ENCODE assay signal across 19 cellular contexts in the genomic region with DNA sequence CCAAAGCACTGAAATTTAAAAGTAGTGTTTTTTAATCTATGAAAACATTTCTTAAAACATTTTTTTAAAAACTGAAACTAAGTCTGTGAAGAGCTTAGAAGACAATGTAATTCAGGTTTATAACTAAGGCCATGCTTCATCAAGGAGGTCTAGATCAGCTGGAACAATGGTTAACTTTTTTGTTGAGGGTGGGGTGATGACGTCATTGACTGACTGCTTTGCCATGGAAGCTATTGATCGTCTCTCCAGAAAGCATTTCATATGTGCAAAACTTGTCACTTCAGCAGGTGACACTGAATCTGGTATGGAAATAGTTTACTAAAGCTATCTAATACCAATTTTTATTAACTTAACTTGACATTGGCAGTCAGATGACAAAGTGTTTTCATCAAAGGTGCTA. TPM values are rescaled to one million over a fixed set of nuclear protein-coding genes. Genes with fewer than 3 reads are reported as not detected.
DNase-seq lines count a peak whose midpoint lies in the region; ATAC-seq, FAIRE-seq and TF ChIP-seq lines count a peak whose summit lies in the region.
"Had no signal": no experiment of that assay in that cellular context is flagged by ENCODE, and none has a peak within 500 bp of the region (broad histone marks: within the 10 kb centered on the region; RNA-seq: fewer than 3 reads in every experiment).

No MANE protein-coding gene starts in this region.

- H3K4me1 Mint-ChIP-seq in MCF 10A (ENCODE audit: insufficient read depth, unreplicated experiment) (peaks cover 13% of the 10 kb centered on the region), memory B cell (peaks cover 14% of the 10 kb centered on the region)

- TF ChIP-seq CTCF in MCF 10A (IDR thresholded peaks at IDR 0.05; ENCODE audit: unreplicated experiment) (no peak), mammary epithelial cell (conservative IDR thresholded peaks at IDR 0.05 in 1 of 2, IDR thresholded peaks at IDR 0.05 in 1 of 2; ENCODE audit: extremely low read depth in 1 of 2, insufficient read depth in 1 of 2, low read depth in 1 of 2, low read length in 2 of 2) (no peak), GM12878 (IDR thresholded peaks at IDR 0.05 in 2 of 3, conservative IDR thresholded peaks at IDR 0.05 in 1 of 3; ENCODE audit: control insufficient read depth in 2 of 3, extremely low read depth in 1 of 3, insufficient read depth in 1 of 3, low read depth in 3 of 3, low read length in 3 of 3) (no peak), upper lobe of right lung (IDR thresholded peaks at IDR 0.05) (no peak), ovary (IDR thresholded peaks at IDR 0.05) (no peak)

- H3K4me3 ChIP-seq in mammary epithelial cell (replicated peaks in 1 of 3; ENCODE audit: insufficient read depth in 1 of 3, low read depth in 2 of 3, low read length in 3 of 3) (no peak overlapping the region), GM12878 (no peak overlapping the region), upper lobe of right lung (no peak overlapping the region), ovary (no peak overlapping the region)
- H3K4me3 ChIP-seq: PC-9, SJCRH30 had no signal

- intact Hi-C loops in MCF 10A (cut with micrococcal nuclease) = no loop called here
- intact Hi-C loops in mammary epithelial cell (cut with micrococcal nuclease) = no loop called here
- intact Hi-C loops in GM12878 (cut with micrococcal nuclease; ENCODE audit: unreplicated experiment) = no loop called here
- intact Hi-C loops in upper lobe of right lung (cut with DNase I) = no loop called here
- intact Hi-C loops in ovary (cut with DNase I) = no loop called here

- dilution Hi-C loops in mammary epithelial cell (cut with HindIII; ENCODE audit: low sequenced_read_pairs) = no loop called here

- H3K27ac ChIP-seq in mammary epithelial cell (ENCODE audit: insufficient read depth, low read depth, low read length) (no peak overlapping the region), GM12878 (ENCODE audit: control insufficient read depth, insufficient read depth) (no peak overlapping the region), temporal lobe (ENCODE audit: low read depth, low read length) (peak overlapping the region; percentile 59), upper lobe of right lung (no peak overlapping the region), ovary (no peak overlapping the region)
- H3K27ac ChIP-seq: PC-9, SJCRH30 had no signal

- in situ Hi-C loops in mammary epithelial cell (cut with MboI; ENCODE audit: low sequenced_read_pairs in 2 of 2) (no loop called here), GM12878 (cut with MboI) (no loop called here)

- H3K36me3 ChIP-seq in mammary epithelial cell (ENCODE audit: insufficient read depth, low read length) = no peaks in the 10 kb centered on the region
- no peaks in the 10 kb centered on the region for H3K36me3 ChIP-seq in GM12878 (ENCODE audit: control insufficient read depth in 2 of 2, insufficient read depth in 2 of 2, low read length in 1 of 2)
- no peaks in the 10 kb centered on the region for H3K36me3 ChIP-seq in upper lobe of right lung
- no peaks in the 10 kb centered on the region for H3K36me3 ChIP-seq in ovary

- no peak for FAIRE-seq in GM12878 (lab: Jason Lieb, UNC)

- 96% methylated on average over 2 of the region's 2 CpGs for WGBS in mammary epithelial cell (ENCODE audit: low coverage, missing lambda C conversion rate)
- WGBS in GM12878 (ENCODE audit: insufficient coverage, insufficient replicate concordance, low lambda C conversion rate, missing lambda C conversion rate) = 27% methylated on average over 2 of the region's 2 CpGs
- WGBS in ovary, 3 donors = 68 to 71% (median 68%) methylated on average over 2 of the region's 2 CpGs

- TF ChIP-seq POLR2A in GM12878 (IDR thresholded peaks at IDR 0.05; ENCODE audit: low read depth, low read length) = no peak
- no peak for TF ChIP-seq POLR2A in ovary (IDR thresholded peaks at IDR 0.05)

- H3K36me3 Mint-ChIP-seq in MCF 10A (ENCODE audit: insufficient read depth, unreplicated experiment) = no peaks in the 10 kb centered on the region
- no peaks in the 10 kb centered on the region for H3K36me3 Mint-ChIP-seq in memory B cell

- CTCF ChIA-PET in MCF 10A (lab: Yijun Ruan, JAX) (interaction anchor here (0.8 to 1.4 kb wide), 2 partner anchors 13 to 521 kb away, joined by 3 to 4 read pairs; no protein-coding TSS in a partner anchor), mammary epithelial cell (lab: Charles Lee; ENCODE audit: low non-redundant PET) (no interaction called here), GM12878 (lab: Yijun Ruan, JAX) (no interaction called here)

- SMC1A ChIA-PET in GM12878 (lab: Charles Lee; ENCODE audit: uncharacterized antibody, unreplicated experiment) = no interaction called here

- peaks cover 6% of the 10 kb centered on the region for H3K9me3 Mint-ChIP-seq in MCF 10A (ENCODE audit: unreplicated experiment)
- H3K9me3 Mint-ChIP-seq in memory B cell = peaks cover 2% of the 10 kb centered on the region

- no peak for TF ChIP-seq RAD21 in GM12878 (IDR thresholded peaks at IDR 0.05; ENCODE audit: insufficient read depth, low read depth, low read length)

- DNase-seq in MCF 10A (ENCODE audit: unreplicated experiment) (no peak), mammary epithelial cell (no peak), GM12878 (ENCODE audit: low read depth, low spot score) (no peak), memory B cell (ENCODE audit: low spot score in 2 of 2) (no peak), upper lobe of right lung (no peak), ovary (no peak), NCI-H146 treated with DMSO at 0.1 percent for 48 hours (lab: John Stamatoyannopoulos, UW; ENCODE audit: unreplicated experiment) (no peak)
- DNase-seq: GOT3, Kasumi-1, MV-4-11, NCI-H1105, NCI-H1436 treated with DMSO at 0.1 percent for 48 hours, NCI-H1930, NCI-H446 treated with DMSO at 0.1 percent for 48 hours, NCI-H526 treated with DMSO at 0.1 percent for 48 hours, PC-9, SJCRH30 had no signal

- H3K4me3 Mint-ChIP-seq in MCF 10A (ENCODE audit: unreplicated experiment) = no peak overlapping the region
- H3K4me3 Mint-ChIP-seq in memory B cell = no peak overlapping the region

- no peaks in the 10 kb centered on the region for H3K27me3 Mint-ChIP-seq in MCF 10A (ENCODE audit: insufficient read depth, unreplicated experiment)
- no peaks in the 10 kb centered on the region for H3K27me3 Mint-ChIP-seq in memory B cell

- TF ChIP-seq EP300 in GM12878 (IDR thresholded peaks at IDR 0.05; ENCODE audit: borderline replicate concordance in 1 of 2, control insufficient read depth in 1 of 2, low read depth in 2 of 2, low read length in 2 of 2) (no peak), ovary (IDR thresholded peaks at IDR 0.05) (no peak)

- peak overlapping the region; percentile 27 for H3K27ac Mint-ChIP-seq in MCF 10A (ENCODE audit: low read depth, unreplicated experiment)
- H3K27ac Mint-ChIP-seq in memory B cell = peak overlapping the region; percentile 32

- ATAC-seq in GM12878 (no peak), memory B cell (ENCODE audit: low read depth) (no peak), upper lobe of right lung (no peak)
- ATAC-seq: Right ventricle myocardium inferior had no signal

- RAD21 ChIA-PET in GM12878 (lab: Charles Lee; ENCODE audit: unreplicated experiment) = no interaction called here

- no peak overlapping the region for H3K9ac ChIP-seq in mammary epithelial cell (ENCODE audit: insufficient read depth, low read length)
- H3K9ac ChIP-seq in GM12878 (ENCODE audit: control insufficient read depth, insufficient read depth, low read length) = no peak overlapping the region

- BruUV-seq in MCF 10A (replicated peaks; lab: Mats Ljungman, UMichigan) (no TSS peak), mammary epithelial cell (replicated peaks; lab: Mats Ljungman, UMichigan) (no TSS peak), GM12878 (replicated peaks; lab: Mats Ljungman, UMichigan) (no TSS peak)

- H2AFZ ChIP-seq in mammary epithelial cell (ENCODE audit: low read depth, low read length) = no peak overlapping the region
- H2AFZ ChIP-seq in GM12878 (ENCODE audit: control insufficient read depth, low read depth, low read length) = no peak overlapping the region
- H2AFZ ChIP-seq: PC-9 had no signal

- H4K20me1 ChIP-seq in mammary epithelial cell (ENCODE audit: insufficient read depth, low read length) = no peaks in the 10 kb centered on the region
- no peaks in the 10 kb centered on the region for H4K20me1 ChIP-seq in GM12878 (ENCODE audit: control insufficient read depth, insufficient read depth)

- no peaks in the 10 kb centered on the region for H3K79me2 ChIP-seq in mammary epithelial cell (ENCODE audit: insufficient read depth, low read length)
- H3K79me2 ChIP-seq in GM12878 (ENCODE audit: control insufficient read depth, insufficient read depth, low read length) = no peaks in the 10 kb centered on the region

- H3K9me3 ChIP-seq in mammary epithelial cell (replicated peaks; ENCODE audit: insufficient read depth, low read length) (no peaks in the 10 kb centered on the region), GM12878 (replicated peaks; ENCODE audit: control insufficient read depth, insufficient read depth, low read length) (no peaks in the 10 kb centered on the region), upper lobe of right lung (peaks cover 5% of the 10 kb centered on the region), ovary (no peaks in the 10 kb centered on the region)

- H3K27me3 ChIP-seq in mammary epithelial cell (ENCODE audit: insufficient read depth, low read length) (no peaks in the 10 kb centered on the region), GM12878 (replicated peaks in 1 of 2; ENCODE audit: control insufficient read depth in 2 of 2, insufficient read depth in 2 of 2, low read length in 1 of 2) (no peaks in the 10 kb centered on the region), upper lobe of right lung (no peaks in the 10 kb centered on the region), ovary (no peaks in the 10 kb centered on the region)
- H3K27me3 ChIP-seq: SJCRH30 had no signal

- H3K4me1 ChIP-seq in mammary epithelial cell (ENCODE audit: insufficient read depth, low read length) (no peaks in the 10 kb centered on the region), GM12878 (ENCODE audit: control insufficient read depth, insufficient read depth, low read length) (no peaks in the 10 kb centered on the region), upper lobe of right lung (no peaks in the 10 kb centered on the region), ovary (ENCODE audit: insufficient read depth) (no peaks in the 10 kb centered on the region)
- H3K4me1 ChIP-seq: SJCRH30 had no signal

- H3K4me2 ChIP-seq in mammary epithelial cell (ENCODE audit: insufficient read depth, low read depth, low read length) (no peak overlapping the region), GM12878 (ENCODE audit: control insufficient read depth, insufficient read depth) (no peak overlapping the region)
- H3K4me2 ChIP-seq: PC-9 had no signal

- POLR2A ChIA-PET in MCF 10A (lab: Yijun Ruan, JAX) (interaction anchor here (1.2 to 7.1 kb wide), 9 partner anchors 9 to 421 kb away, joined by 3 to 46 read pairs (median 4); partner anchors contain the start of gene RAVER2), GM12878 (lab: Charles Lee) (interaction anchor here (0.6 kb wide), 1 partner anchor 12 kb away, joined by 5 read pairs; no protein-coding TSS in a partner anchor)

RNA-seq across cellular contexts. Expression of gene RAVER2, which starts 21.0 kb away (rescaled TPM):
- total RNA-seq in MCF 10A (2022) = 5.3 and 5.9 TPM in 2 replicates
- total RNA-seq in mammary epithelial cell = 10 to 100 TPM in 1 of 2 donors, 1 to 10 TPM in 1; 9.7 to 15.8 TPM
- polyA plus RNA-seq in mammary epithelial cell = 8.1 TPM
- polyA minus RNA-seq in mammary epithelial cell = 2.5 TPM
- total RNA-seq in GM12878 (2013; cell fraction: nucleolus; rRNA removed) = 0.13 TPM in 1 of 2 replicates, not detected in the other
- total RNA-seq in GM12878 (2014; rRNA removed) = 0.44 and 0.51 TPM in 2 replicates
- total RNA-seq in GM12878 (2014; rRNA removed; fragmentation: Illumina TruSeq; extraction: Trizol) = 0.36 and 0.41 TPM in 2 replicates
- total RNA-seq in GM12878 (2021) = 0.27 and 0.59 TPM in 2 replicates
- 0.08 TPM for polyA plus RNA-seq in GM12878 (2011; ENCODE audit: low read depth)
- polyA plus RNA-seq in GM12878 (2011; rRNA removed) = 0.03 TPM in 1 of 2 replicates, not detected in the other
- polyA plus RNA-seq in GM12878 (2011; cell fraction: cytosol; rRNA removed) = not detected in 2 replicates
- polyA plus RNA-seq in GM12878 (2011; cell fraction: nucleus; rRNA removed) = 0.03 TPM in 1 of 2 replicates, not detected in the other
- 0.06 and 0.08 TPM in 2 replicates for polyA plus RNA-seq in GM12878 (2012)
- 0.29 and 0.47 TPM in 2 replicates for polyA plus RNA-seq in GM12878 (2014; fragmentation: Illumina TruSeq; extraction: Trizol)
- under 1 TPM; 0.09 to 0.27 TPM for polyA plus RNA-seq in GM12878 (2014; fragmentation: Nextera tagmentation; extraction: Ambion mirVana)
- polyA plus RNA-seq in GM12878 (2014; rRNA removed) = 0.27 and 0.46 TPM in 2 replicates
- under 1 TPM in 1 of 2 experiments, not detected in 1; 0.11 TPM for polyA plus RNA-seq in GM12878 (2016; fragmentation: Nextera tagmentation; extraction: Ambion mirVana)
- not detected in 2 replicates for polyA minus RNA-seq in GM12878 (2011; rRNA and poly(A)+ RNA removed)
- polyA minus RNA-seq in GM12878 (2011; cell fraction: cytosol; rRNA and poly(A)+ RNA removed) = not detected in 2 replicates
- 0.10 TPM in 1 of 2 replicates, not detected in the other for polyA minus RNA-seq in GM12878 (2011; cell fraction: nucleus; rRNA and poly(A)+ RNA removed)
- 11.8 TPM for total RNA-seq in temporal lobe
- total RNA-seq in upper lobe of right lung = 12.8 TPM
- total RNA-seq in ovary = 1 to 10 TPM; 7.1 to 10.0 (median 7.9) TPM
- 10 to 100 TPM in 1 of 2 donors, 1 to 10 TPM in 1; 5.0 to 10.7 TPM for polyA plus RNA-seq in ovary
